ENCODE assay signal across 20 cellular contexts in the genomic region with DNA sequence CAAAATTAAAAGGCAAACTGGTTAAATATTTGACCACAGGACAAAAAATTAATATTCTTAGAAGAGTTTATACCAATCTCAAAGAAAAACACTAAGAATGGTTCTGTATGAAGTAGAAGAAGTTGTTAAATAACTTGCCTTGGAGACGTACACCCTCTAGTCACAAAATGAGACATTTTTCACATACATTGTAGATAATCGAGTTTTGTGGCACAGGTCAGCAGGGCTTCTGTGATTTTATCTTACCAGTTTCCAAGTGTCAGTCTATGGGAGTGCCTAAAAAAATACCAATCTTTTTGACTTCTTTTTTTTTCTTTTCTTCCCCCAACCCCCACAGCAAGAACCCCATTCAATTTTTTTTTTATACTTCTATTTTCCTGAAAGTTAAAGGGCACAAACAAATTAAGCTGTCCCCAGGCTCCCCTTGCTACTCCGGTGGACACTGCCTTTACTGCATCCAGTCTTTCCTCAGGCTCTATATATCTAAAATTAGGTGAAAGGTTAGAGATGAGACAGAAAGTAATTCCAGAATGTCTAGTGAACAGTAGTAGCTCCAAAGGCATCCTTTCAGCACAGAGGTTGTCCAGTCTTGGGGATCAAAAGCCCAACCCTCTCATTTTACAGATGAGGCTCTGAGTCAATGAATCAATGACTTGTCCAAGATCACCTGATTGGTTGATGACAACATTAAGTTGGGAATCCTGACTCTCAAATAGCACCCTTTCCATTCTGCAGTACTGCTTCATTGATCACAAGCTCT. TPM values are rescaled to one million over a fixed set of nuclear protein-coding genes. Genes with fewer than 3 reads are reported as not detected.
A peak's percentile ranks its signal among the peaks of the same experiment; 100 is the strongest.
DNase-seq lines count a peak whose midpoint lies in the region; ATAC-seq and TF ChIP-seq lines count a peak whose summit lies in the region.
"Had no signal": no experiment of that assay in that cellular context is flagged by ENCODE, and none has a peak within 500 bp of the region (broad histone marks: within the 10 kb centered on the region; RNA-seq: fewer than 3 reads in every experiment).

No MANE protein-coding gene starts in this region.

- no peak overlapping the region; the same call in 1 of the 2 replicates for H3K4me3 Mint-ChIP-seq in HFFc6
- H3K4me3 Mint-ChIP-seq: B cell had no signal

- no peaks in the 10 kb centered on the region for H3K36me3 ChIP-seq in gastrocnemius medialis
- H3K36me3 ChIP-seq: HAP-1, neutrophil, sigmoid colon had no signal

- peak overlapping the region; percentile 36 to 63 (median 54) for H3K27ac ChIP-seq in gastrocnemius medialis
- H3K27ac ChIP-seq: neutrophil had no signal

- peaks cover 16 to 41% of the 10 kb centered on the region in 2 donors for H3K4me1 ChIP-seq in gastrocnemius medialis

- no peaks in the 10 kb centered on the region for H3K9me3 Mint-ChIP-seq in HFFc6

- no peaks in the 10 kb centered on the region for H3K9me3 ChIP-seq in gastrocnemius medialis
- H3K9me3 ChIP-seq: HAP-1, neutrophil, sigmoid colon, testis had no signal

- in situ Hi-C loops in gastrocnemius medialis (cut with MboI; ENCODE audit: low sequenced_read_pairs in 4 of 4), result no loop called here

- H3K4me1 Mint-ChIP-seq in HFFc6 (ENCODE audit: low read depth), result peaks cover 28% of the 10 kb centered on the region
- H3K4me1 Mint-ChIP-seq: B cell had no signal

- DNase-seq in HFFc6 (peak; percentile 46), RKO (ENCODE audit: low spot score) (peak; percentile 30), fibroblast of villous mesenchyme (ENCODE audit: low read depth) (no peak), gastrocnemius medialis (no peak), NCI-H526 (lab: John Stamatoyannopoulos, UW) (no peak), NCI-H446 treated with DMSO at 0.1 percent for 48 hours (lab: John Stamatoyannopoulos, UW) (no peak), NCI-H1694 treated with DMSO at 0.1 percent for 48 hours (lab: John Stamatoyannopoulos, UW) (no peak), GM20000 (ENCODE audit: low spot score) (no peak)
- DNase-seq: activated gamma-delta T cell; aorta; glutamatergic neuron; midbrain; NK-92 treated with Interleukin-12 subunit alpha and Interleukin-12 subunit beta, amount 100 ng/mL, for 24 hours; sigmoid colon; stimulated activated CD4-positive, alpha-beta T cell treated with anti-CD3 and anti-CD28 coated beads, Interleukin-2, amount 100 ng/mL, for 48 hours; T-helper 9 cell; testis had no signal

- no peaks in the 10 kb centered on the region for H3K27me3 ChIP-seq in gastrocnemius medialis
- H3K27me3 ChIP-seq: sigmoid colon, testis had no signal

- H3K4me3 ChIP-seq in fibroblast of villous mesenchyme (ENCODE audit: low read depth, low read length) (no peak overlapping the region), gastrocnemius medialis (no peak overlapping the region)
- H3K4me3 ChIP-seq: HAP-1, sigmoid colon, testis had no signal

- no peak overlapping the region for H3K27ac Mint-ChIP-seq in HFFc6
- H3K27ac Mint-ChIP-seq: B cell had no signal

- intact Hi-C loops in gastrocnemius medialis (cut with DNase I; ENCODE audit: low total_unique reads), result no loop called here

- no peaks in the 10 kb centered on the region for H3K27me3 Mint-ChIP-seq in HFFc6 (ENCODE audit: insufficient read depth)

- TF ChIP-seq POLR2A in gastrocnemius medialis (IDR thresholded peaks at IDR 0.05), result no peak

- ATAC-seq in gastrocnemius medialis, result no peak

- H3K36me3 Mint-ChIP-seq in HFFc6 (ENCODE audit: low read depth), result no peaks in the 10 kb centered on the region

- TF ChIP-seq CTCF in HFFc6 (IDR thresholded peaks at IDR 0.05) (no peak; the same call in none of the 2 replicates), fibroblast of villous mesenchyme (IDR thresholded peaks at IDR 0.05; ENCODE audit: insufficient read depth, low read depth, low read length) (peak; percentile 9), gastrocnemius medialis (IDR thresholded peaks at IDR 0.05 in 4 of 5, conservative IDR thresholded peaks at IDR 0.05 in 1 of 5) (no peak), GM20000 (IDR thresholded peaks at IDR 0.05; ENCODE audit: extremely low read depth, missing control alignments) (no peak)

RNA-seq across cellular contexts. Expression of a gene that starts 6.2 kb away (rescaled TPM):
- 100 to 1,000 TPM; 259 to 335 (median 298) TPM for total RNA-seq in HFFc6 (2021; fragmentation: NEBNext Ultra II Directional; extraction: Animal tissue kit (Norgen Biotek cat#: 25700))
- total RNA-seq in fibroblast of villous mesenchyme, result 188 and 377 TPM in 2 replicates
- 10 to 100 TPM in 1 of 4 donors, 1 to 10 TPM in 3; 7.4 to 24.5 (median 8.8) TPM for total RNA-seq in gastrocnemius medialis

Comparison
In these comparisons a context has a peak if more than half of its experiments do, and no peak if none do; other contexts are left out.
1. DNase-seq: peak in HFFc6 (single experiment) and RKO (single experiment); none in fibroblast of villous mesenchyme (single experiment), gastrocnemius medialis (0 of 2), NCI-H526 (0 of 2), NCI-H446 treated with DMSO at 0.1 percent for 48 hours (single experiment), NCI-H1694 treated with DMSO at 0.1 percent for 48 hours (single experiment) and GM20000 (single experiment).